24 cellular contexts compared by ENCODE assay signal in the genomic region with DNA sequence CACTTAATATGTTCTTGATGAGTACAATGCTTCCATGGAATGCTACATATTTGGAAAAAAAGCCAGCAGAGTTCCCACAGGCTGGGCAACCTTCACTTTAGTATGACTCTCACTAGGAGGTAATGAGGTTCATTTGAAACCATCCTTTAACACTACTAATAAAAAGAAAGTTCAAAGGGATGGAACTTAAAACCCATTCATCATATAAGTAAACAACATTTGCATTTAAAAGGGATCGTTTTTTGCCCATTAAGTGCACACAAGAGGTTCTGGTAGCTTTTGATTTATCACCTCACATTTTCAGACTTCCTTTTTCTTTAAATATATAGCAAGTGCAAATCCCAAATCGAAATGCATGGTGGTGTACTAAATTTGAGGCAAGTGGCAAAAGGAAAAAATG.
"Had no signal": no experiment of that assay in that cellular context is flagged by ENCODE, and none has a peak within 500 bp of the region (broad histone marks: within the 10 kb centered on the region; RNA-seq: fewer than 3 reads in every experiment).

No MANE protein-coding gene starts in this region.

- H3K27ac ChIP-seq: tibial nerve had no signal

- H3K4me1 Mint-ChIP-seq: activated CD4-positive, alpha-beta T cell treated with anti-CD3 and anti-CD28 coated beads for 36 hours; central memory CD8-positive, alpha-beta T cell; endodermal cell; immature natural killer cell; naive thymus-derived CD8-positive, alpha-beta T cell had no signal

- ATAC-seq: activated CD4-positive, alpha-beta T cell treated with anti-CD3 and anti-CD28 coated beads for 36 hours; activated naive CD4-positive, alpha-beta T cell treated with anti-CD3 and anti-CD28 coated beads, Interleukin-2, amount 50 U/mL, for 72 hours; activated T-cell treated with anti-CD3 and anti-CD28 coated beads, Interleukin-2, amount 50 U/mL, for 72 hours; esophagus mucosa; left colon; naive thymus-derived CD8-positive, alpha-beta T cell; right cardiac atrium had no signal

- H3K4me1 ChIP-seq: tibial nerve had no signal

- H3K27me3 Mint-ChIP-seq: activated CD4-positive, alpha-beta T cell treated with anti-CD3 and anti-CD28 coated beads for 36 hours; central memory CD8-positive, alpha-beta T cell; dendritic cell treated with granulocyte-macrophage colony-stimulating factor and Interleukin-4, amounts not matched to agents 40 ng/mL and 50 ng/mL, for 4 days; naive thymus-derived CD8-positive, alpha-beta T cell had no signal

- H3K36me3 Mint-ChIP-seq: immature natural killer cell; naive thymus-derived CD8-positive, alpha-beta T cell had no signal

- H3K4me3 ChIP-seq: tibial nerve had no signal

- H3K36me3 ChIP-seq: tibial nerve had no signal

- H3K27me3 ChIP-seq: tibial nerve had no signal

- DNase-seq: activated CD4-positive, alpha-beta T cell treated with anti-CD3 and anti-CD28 coated beads for 36 hours; activated CD4-positive, alpha-beta T cell treated with anti-CD3 and anti-CD28 coated beads, Interleukin-2, amount 50 U/mL, for 4 hours; activated CD4-positive, CD25-positive, alpha-beta regulatory T cell; activated naive CD4-positive, alpha-beta T cell; activated T-cell treated with anti-CD3 and anti-CD28 coated beads for 4 hours; activated T-cell treated with anti-CD3 and anti-CD28 coated beads, Interleukin-2, amount 50 U/mL, for 72 hours; endodermal cell; foreskin fibroblast; head of caudate nucleus; hypothalamus; immature natural killer cell; kidney; left colon; midbrain; naive thymus-derived CD8-positive, alpha-beta T cell; right cardiac atrium; stimulated activated CD4-positive, alpha-beta T cell treated with anti-CD3 and anti-CD28 coated beads, Interleukin-2, amount 100 ng/mL, for 48 hours; stimulated activated naive CD4-positive, alpha-beta T cell treated with Interleukin-2 at 50 U/mL for 16 hours had no signal

- H3K27ac Mint-ChIP-seq: activated CD4-positive, alpha-beta T cell treated with anti-CD3 and anti-CD28 coated beads for 36 hours; activated naive CD4-positive, alpha-beta T cell treated with anti-CD3 and anti-CD28 coated beads, Interleukin-2, amount 50 U/mL, for 72 hours; activated T-cell treated with anti-CD3 and anti-CD28 coated beads, Interleukin-2, amount 50 U/mL, for 72 hours; dendritic cell treated with granulocyte-macrophage colony-stimulating factor and Interleukin-4, amounts not matched to agents 40 ng/mL and 50 ng/mL, for 4 days; endodermal cell; immature natural killer cell; naive thymus-derived CD8-positive, alpha-beta T cell had no signal

- H3K4me3 Mint-ChIP-seq: activated CD4-positive, alpha-beta T cell treated with anti-CD3 and anti-CD28 coated beads for 36 hours; activated T-cell treated with anti-CD3 and anti-CD28 coated beads, Interleukin-2, amount 50 U/mL, for 72 hours; central memory CD8-positive, alpha-beta T cell; dendritic cell treated with granulocyte-macrophage colony-stimulating factor and Interleukin-4, amounts not matched to agents 40 ng/mL and 50 ng/mL, for 4 days; endodermal cell; immature natural killer cell; naive thymus-derived CD8-positive, alpha-beta T cell had no signal

- FAIRE-seq: bronchial epithelial cell, kidney had no signal
